35 cellular contexts compared by ENCODE assay signal in genomic region chr10:75443362-75443761, GRCh38. TPM values are rescaled to one million over a fixed set of nuclear protein-coding genes. Genes with fewer than 3 reads are reported as not detected.
"Had no signal": no experiment of that assay in that cellular context is flagged by ENCODE, and none has a peak within 500 bp of the region (broad histone marks: within the 10 kb centered on the region; RNA-seq: fewer than 3 reads in every experiment).

No MANE protein-coding gene starts in this region.

- H3K4me3 ChIP-seq: adrenal gland, ascending aorta, body of pancreas, breast epithelium, cardiac muscle cell had no signal

- H3K27ac ChIP-seq: adrenal gland, ascending aorta, body of pancreas, brain microvascular endothelial cell, breast epithelium, cardiac muscle cell had no signal

- H3K9me3 ChIP-seq: body of pancreas had no signal

- DNase-seq: activated effector memory CD4-positive, alpha-beta T cell treated with anti-CD3 and anti-CD28 coated beads, Interleukin-2, amount 50 U/mL, for 16 hours; activated effector memory CD4-positive, alpha-beta T cell treated with Interleukin-2 at 50 U/mL for 16 hours; activated gamma-delta T cell; activated gamma-delta T cell treated with Interleukin-2 at 50 U/mL for 16 hours; activated naive CD4-positive, alpha-beta T cell; activated naive CD4-positive, alpha-beta T cell treated with anti-CD3 and anti-CD28 coated beads for 36 hours; activated naive CD4-positive, alpha-beta T cell treated with anti-CD3 and anti-CD28 coated beads, Interleukin-2, amount 10 ng/mL, durations not matched to agents 7 days and 5 days; activated naive CD4-positive, alpha-beta T cell treated with anti-CD3 and anti-CD28 coated beads, Interleukin-2, amount 50 U/mL, for 16 hours; activated naive CD4-positive, alpha-beta T cell treated with Interleukin-2 at 50 U/mL for 16 hours; activated naive CD8-positive, alpha-beta T cell treated with anti-CD3 and anti-CD28 coated beads for 36 hours; activated naive CD8-positive, alpha-beta T cell treated with anti-CD3 and anti-CD28 coated beads, Interleukin-2, amount 10 ng/mL, durations not matched to agents 7 days and 5 days; activated naive CD8-positive, alpha-beta T cell treated with anti-CD3 and anti-CD28 coated beads, Interleukin-2, amount 50 U/mL, for 24 hours; activated T-cell treated with anti-CD3 and anti-CD28 coated beads, Interleukin-2, amount 50 U/mL, for 1 hour; activated T-cell treated with anti-CD3 and anti-CD28 coated beads, Interleukin-2, amount 50 U/mL, for 24 hours; activated T-cell treated with anti-CD3 and anti-CD28 coated beads, Interleukin-2, amount 50 U/mL, for 4 hours; activated T-cell treated with anti-CD3 and anti-CD28 coated beads, Interleukin-2, amount 50 U/mL, for 48 hours; activated T-cell treated with anti-CD3 and anti-CD28 coated beads, Interleukin-2, amount 50 U/mL, for 72 hours; adrenal gland; amygdala; anterior cingulate cortex; aorta; body of pancreas; brain microvascular endothelial cell; caudate nucleus; central memory CD4-positive, alpha-beta T cell; cerebellar nuclear complex had no signal

- H3K36me3 ChIP-seq: adrenal gland, brain microvascular endothelial cell, breast epithelium, cardiac muscle cell had no signal

- FAIRE-seq: astrocyte, bronchial epithelial cell had no signal

- H3K27me3 ChIP-seq: adrenal gland, ascending aorta, body of pancreas, brain microvascular endothelial cell, breast epithelium, cardiac muscle cell had no signal

- ATAC-seq: activated naive CD4-positive, alpha-beta T cell treated with anti-CD3 and anti-CD28 coated beads, Interleukin-2, amount 50 U/mL, for 72 hours; activated naive CD8-positive, alpha-beta T cell treated with anti-CD3 and anti-CD28 coated beads, Interleukin-2, amount 50 U/mL, for 24 hours; activated T-cell treated with anti-CD3 and anti-CD28 coated beads, Interleukin-2, amount 50 U/mL, for 4 hours; activated T-cell treated with anti-CD3 and anti-CD28 coated beads, Interleukin-2, amount 50 U/mL, for 72 hours; activated T-helper 17 cell treated with anti-CD3 and anti-CD28 coated beads, Interleukin-2, amount 50 U/mL, for 72 hours; body of pancreas had no signal

- H3K4me1 ChIP-seq: adrenal gland, body of pancreas, breast epithelium had no signal

RNA-seq across cellular contexts. Expression of gene LRMDA, which starts 11.9 kb away (rescaled TPM):
- total RNA-seq: activated naive CD4-positive, alpha-beta T cell treated with anti-CD3 and anti-CD28 coated beads for 36 hours; activated naive CD4-positive, alpha-beta T cell treated with anti-CD3 and anti-CD28 coated beads, Interleukin-2, amount 50 U/mL, for 72 hours; activated naive CD8-positive, alpha-beta T cell treated with anti-CD3 and anti-CD28 coated beads for 36 hours; activated naive CD8-positive, alpha-beta T cell treated with anti-CD3 and anti-CD28 coated beads, Interleukin-2, amount 10 ng/mL, durations not matched to agents 7 days and 5 days; activated T-cell treated with anti-CD3 and anti-CD28 coated beads, Interleukin-2, amount 50 U/mL, for 4 hours; activated T-cell treated with anti-CD3 and anti-CD28 coated beads, Interleukin-2, amount 50 U/mL, for 72 hours; activated T-helper 1 cell treated with anti-CD3 and anti-CD28 coated beads, Interleukin-12 subunit alpha, Interleukin-12 subunit beta, Interleukin-2, Interleukin-4 antibody, amounts not matched to agents 30 ng/mL and 10 ng/mL and 1 ng/mL, durations not matched to agents 14 hours and 24 hours and 36 hours; activated T-helper 17 cell treated with anti-CD3 and anti-CD28 coated beads, Interleukin-2, amount 50 U/mL, for 72 hours; activated T-helper 2 cell treated with anti-CD3 and anti-CD28 coated beads, Interferon-gamma antibody, Interleukin-2, Interleukin-4, amounts not matched to agents 10 μg/mL and 5 μg/mL and 100 μg/mL, durations not matched to agents 14 hours and 24 hours and 36 hours had no signal

RNA-seq across cellular contexts. Expression of gene ZNF503, which starts 41.8 kb away (rescaled TPM):
- total RNA-seq: activated T-helper 1 cell treated with anti-CD3 and anti-CD28 coated beads, Interleukin-12 subunit alpha, Interleukin-12 subunit beta, Interleukin-2, Interleukin-4 antibody, amounts not matched to agents 30 ng/mL and 10 ng/mL and 1 ng/mL, durations not matched to agents 14 hours and 24 hours and 36 hours had no signal
